ENCODE assay signal across 10 cellular contexts in the genomic region with DNA sequence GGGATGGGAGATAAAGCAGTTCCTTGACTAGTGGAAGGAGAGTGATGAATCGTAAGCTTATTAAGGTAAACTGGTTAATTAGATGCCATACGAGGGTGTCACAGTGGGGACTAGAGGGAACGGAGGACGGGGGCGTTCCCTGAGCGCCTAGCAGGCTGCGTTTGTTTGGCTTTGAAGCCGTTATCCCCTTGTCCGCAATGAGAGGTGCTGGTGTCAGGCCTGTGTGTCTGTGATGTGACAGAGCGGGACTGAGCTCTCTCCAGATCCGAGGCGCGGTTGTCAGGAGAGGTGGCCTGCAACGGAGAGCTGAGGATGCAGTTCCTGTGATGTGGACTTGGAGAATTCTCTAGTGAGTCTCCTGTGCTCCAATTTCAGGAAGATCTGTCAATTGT.
DNase-seq lines count a peak whose midpoint lies in the region; TF ChIP-seq lines count a peak whose summit lies in the region.
"Had no signal": no experiment of that assay in that cellular context is flagged by ENCODE, and none has a peak within 500 bp of the region (broad histone marks: within the 10 kb centered on the region; RNA-seq: fewer than 3 reads in every experiment).

No MANE protein-coding gene starts in this region.

- intact Hi-C loops in Calu3 (cut with micrococcal nuclease; ENCODE audit: unreplicated experiment), result loop anchor here (2.0 to 5.0 kb wide), 3 partner anchors 75 to 233 kb away; no protein-coding TSS in a partner anchor

- TF ChIP-seq CTCF in Calu3 (IDR thresholded peaks at IDR 0.05; ENCODE audit: unreplicated experiment) (no peak), endodermal cell (conservative IDR thresholded peaks at IDR 0.05) (no peak)

- 3 to 8% methylated on average over 6 to 14 of the region's 14 CpGs for WGBS in endodermal cell (ENCODE audit: insufficient coverage in 1 of 2, insufficient read length in 1 of 2), 2 experiments

- peaks cover 24% of the 10 kb centered on the region for H3K36me3 Mint-ChIP-seq in Calu3 (ENCODE audit: insufficient read depth, unreplicated experiment)
- H3K36me3 Mint-ChIP-seq in endodermal cell (ENCODE audit: low read depth), result no peaks in the 10 kb centered on the region

- H3K9me3 Mint-ChIP-seq in Calu3 (ENCODE audit: low read depth, unreplicated experiment) (no peaks in the 10 kb centered on the region), endodermal cell (no peaks in the 10 kb centered on the region)

- peak overlapping the region; percentile 71 for H3K27ac Mint-ChIP-seq in Calu3 (ENCODE audit: unreplicated experiment)
- no peak overlapping the region for H3K27ac Mint-ChIP-seq in endodermal cell

- no TSS peak for BruUV-seq in Calu3 (replicated peaks; lab: Mats Ljungman, UMichigan)

- peaks cover 57% of the 10 kb centered on the region for H3K27me3 ChIP-seq in endodermal cell (ENCODE audit: control insufficient read depth, insufficient read depth, low read length, poor library complexity, severe bottlenecking)

- no peak overlapping the region for H3K9ac ChIP-seq in endodermal cell (ENCODE audit: extremely low read depth, low read length, poor library complexity, severe bottlenecking)

- H3K27me3 Mint-ChIP-seq in Calu3 (ENCODE audit: unreplicated experiment) (no peaks in the 10 kb centered on the region), endodermal cell (ENCODE audit: insufficient read depth) (peaks cover 56% of the 10 kb centered on the region)

- no peaks in the 10 kb centered on the region for H3K36me3 ChIP-seq in endodermal cell (ENCODE audit: control insufficient read depth, insufficient read depth, low read length)

- CTCF ChIA-PET in Calu3 (lab: Charles Lee), result interaction anchor here (0.8 to 0.9 kb wide), 3 partner anchors 39 to 151 kb away, joined by 3 read pairs; no protein-coding TSS in a partner anchor

- H3K4me1 ChIP-seq in endodermal cell (ENCODE audit: control insufficient read depth, insufficient read depth, low read length), result no peaks in the 10 kb centered on the region

- no peak overlapping the region for H3K27ac ChIP-seq in endodermal cell (ENCODE audit: low read depth, low read length)

- H3K4me1 Mint-ChIP-seq in Calu3 (ENCODE audit: low read depth, unreplicated experiment), result peaks cover 30% of the 10 kb centered on the region
- H3K4me1 Mint-ChIP-seq in endodermal cell, result peaks cover 8% of the 10 kb centered on the region

- peak overlapping the region; percentile 83 for H3K4me3 ChIP-seq in endodermal cell (ENCODE audit: low read length)

- H3K4me3 Mint-ChIP-seq in Calu3 (ENCODE audit: low read depth, unreplicated experiment), result peak overlapping the region; percentile 97
- peak overlapping the region; percentile 69 for H3K4me3 Mint-ChIP-seq in endodermal cell

- H3K9me3 ChIP-seq in endodermal cell (ENCODE audit: control insufficient read depth, low read length), result no peaks in the 10 kb centered on the region

- DNase-seq in Calu3 (peak; percentile 34), NCI-H1092 treated with DMSO at 0.1 percent for 48 hours (lab: John Stamatoyannopoulos, UW) (peak; percentile 86), endodermal cell (peak; percentile 70), occipital lobe (lab: John Stamatoyannopoulos, UW) (peak; percentile 16), NCI-H1436 (lab: John Stamatoyannopoulos, UW) (no peak), GOT3 (lab: John Stamatoyannopoulos, UW) (no peak), activated gamma-delta T cell treated with Interleukin-2 at 50 U/mL for 16 hours (no peak), HPDE6-E6E7 (ENCODE audit: extremely low spot score) (no peak)
- DNase-seq: HCEC 1CT, NCI-H1105 had no signal

Comparison
In these comparisons a context has a peak if more than half of its experiments do, and no peak if none do; other contexts are left out.
1. DNase-seq: peak in Calu3 (single experiment), NCI-H1092 treated with DMSO at 0.1 percent for 48 hours (single experiment), endodermal cell (single experiment) and occipital lobe (single experiment); none in NCI-H1436 (single experiment), GOT3 (single experiment), activated gamma-delta T cell treated with Interleukin-2 at 50 U/mL for 16 hours (single experiment) and HPDE6-E6E7 (single experiment).